ENCODE assay signal across 10 cellular contexts in the genomic region with DNA sequence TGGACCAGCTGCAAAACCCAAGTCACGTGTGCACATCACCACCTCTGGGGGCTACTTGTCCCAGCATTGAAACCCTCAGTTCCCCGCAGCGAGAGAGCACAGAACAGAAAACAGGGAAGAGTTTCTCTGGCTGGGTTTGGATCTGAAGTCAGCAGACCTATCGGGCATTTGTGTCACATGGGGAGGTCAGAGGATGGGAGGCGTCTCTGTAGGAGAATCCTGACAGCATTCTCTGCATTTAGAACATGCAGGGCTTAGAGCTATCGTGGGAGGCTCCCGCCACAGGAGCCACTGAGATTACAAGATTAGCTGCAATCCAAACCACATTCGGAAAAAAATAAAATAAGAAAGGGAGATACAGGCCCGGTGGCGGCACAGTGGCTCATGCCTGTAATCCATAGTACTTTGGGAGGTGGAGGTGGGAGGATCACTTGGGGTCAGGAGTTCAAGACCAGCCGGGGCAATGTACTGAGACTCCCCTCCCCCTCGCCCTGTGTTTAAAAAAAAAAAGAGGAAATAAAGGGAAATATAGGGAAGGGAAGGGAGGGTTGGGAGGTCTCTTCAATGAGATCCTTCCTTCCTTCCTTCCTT. TPM values are rescaled to one million over a fixed set of nuclear protein-coding genes. Genes with fewer than 3 reads are reported as not detected.
DNase-seq lines count a peak whose midpoint lies in the region; ATAC-seq and TF ChIP-seq lines count a peak whose summit lies in the region.
"Had no signal": no experiment of that assay in that cellular context is flagged by ENCODE, and none has a peak within 500 bp of the region (broad histone marks: within the 10 kb centered on the region; RNA-seq: fewer than 3 reads in every experiment).

No MANE protein-coding gene starts in this region.

- H3K9ac ChIP-seq in liver (ENCODE audit: low read depth in 1 of 2, low read length in 2 of 2): no peak overlapping the region

- intact Hi-C loops in activated naive CD4-positive, alpha-beta T cell treated with anti-CD3 and anti-CD28 coated beads for 36 hours (cut with micrococcal nuclease): no loop called here
- intact Hi-C loops in transverse colon (cut with DNase I; ENCODE audit: low total_unique reads): no loop called here

- ATAC-seq in activated naive CD8-positive, alpha-beta T cell treated with anti-CD3 and anti-CD28 coated beads, Interleukin-2, amount 50 U/mL, for 24 hours: peak; percentile 30
- ATAC-seq in HG03457 (IDR thresholded peaks at IDR 0.05; ENCODE audit: unreplicated experiment): no peak
- no peak for ATAC-seq in HG02763 (IDR thresholded peaks at IDR 0.05; ENCODE audit: unreplicated experiment)

- H3K4me1 Mint-ChIP-seq in activated naive CD4-positive, alpha-beta T cell treated with anti-CD3 and anti-CD28 coated beads for 36 hours (ENCODE audit: low read depth): peaks cover 15% of the 10 kb centered on the region
- peaks cover 24% of the 10 kb centered on the region for H3K4me1 Mint-ChIP-seq in activated naive CD8-positive, alpha-beta T cell treated with anti-CD3 and anti-CD28 coated beads, Interleukin-2, amount 50 U/mL, for 24 hours

- no peak overlapping the region for H3K27ac Mint-ChIP-seq in activated naive CD4-positive, alpha-beta T cell treated with anti-CD3 and anti-CD28 coated beads for 36 hours
- no peak overlapping the region for H3K27ac Mint-ChIP-seq in activated naive CD8-positive, alpha-beta T cell treated with anti-CD3 and anti-CD28 coated beads, Interleukin-2, amount 50 U/mL, for 24 hours

- H3K4me1 ChIP-seq in liver (ENCODE audit: control insufficient read depth in 4 of 4, insufficient read depth in 4 of 4, low read length in 3 of 4) (peaks cover 15 to 28% (median 19%) of the 10 kb centered on the region in 4 donors), transverse colon (peaks cover 17 to 43% (median 25%) of the 10 kb centered on the region in 4 donors)

- H3K27me3 Mint-ChIP-seq in activated naive CD4-positive, alpha-beta T cell treated with anti-CD3 and anti-CD28 coated beads for 36 hours (ENCODE audit: low read depth): peaks cover 3% of the 10 kb centered on the region
- peaks cover 6% of the 10 kb centered on the region for H3K27me3 Mint-ChIP-seq in activated naive CD8-positive, alpha-beta T cell treated with anti-CD3 and anti-CD28 coated beads, Interleukin-2, amount 50 U/mL, for 24 hours

- no peaks in the 10 kb centered on the region for H3K36me3 ChIP-seq in liver (ENCODE audit: control insufficient read depth in 4 of 4, insufficient read depth in 3 of 4, low read depth in 1 of 4, low read length in 3 of 4)
- H3K36me3 ChIP-seq in transverse colon: no peaks in the 10 kb centered on the region
- H3K36me3 ChIP-seq: MG63 had no signal

- H3K4me3 ChIP-seq in liver (ENCODE audit: low read depth in 1 of 3, low read length in 3 of 3) (no peak overlapping the region), transverse colon (no peak overlapping the region)
- H3K4me3 ChIP-seq: MG63 had no signal

- H3K9me3 ChIP-seq in liver (ENCODE audit: control insufficient read depth in 4 of 4, low read length in 3 of 4): no peaks in the 10 kb centered on the region
- no peaks in the 10 kb centered on the region for H3K9me3 ChIP-seq in transverse colon
- H3K9me3 ChIP-seq: MG63 had no signal

- TF ChIP-seq CTCF in liver (IDR thresholded peaks at IDR 0.05; ENCODE audit: low read depth, low read length, missing input control) (no peak), transverse colon (IDR thresholded peaks at IDR 0.05) (no peak)

- CTCF ChIA-PET in activated naive CD4-positive, alpha-beta T cell treated with anti-CD3 and anti-CD28 coated beads for 36 hours (lab: Charles Lee): interaction anchor here (0.6 to 1.0 kb wide), 2 partner anchors 16 to 34 kb away, joined by 3 to 4 read pairs; no protein-coding TSS in a partner anchor

- TF ChIP-seq POLR2A in transverse colon (IDR thresholded peaks at IDR 0.05): no peak

- H3K27me3 ChIP-seq in liver (ENCODE audit: control insufficient read depth in 4 of 4, insufficient read depth in 4 of 4, low read length in 3 of 4) (no peaks in the 10 kb centered on the region), transverse colon (no peaks in the 10 kb centered on the region)
- H3K27me3 ChIP-seq: MG63 had no signal

- H3K36me3 Mint-ChIP-seq in activated naive CD4-positive, alpha-beta T cell treated with anti-CD3 and anti-CD28 coated beads for 36 hours (ENCODE audit: low read depth): no peaks in the 10 kb centered on the region
- no peaks in the 10 kb centered on the region for H3K36me3 Mint-ChIP-seq in activated naive CD8-positive, alpha-beta T cell treated with anti-CD3 and anti-CD28 coated beads, Interleukin-2, amount 50 U/mL, for 24 hours (ENCODE audit: low read depth)

- peak overlapping the region in 1 of 2 donors; percentile 44 for H3K27ac ChIP-seq in liver (ENCODE audit: low read depth in 1 of 2, low read length in 2 of 2)
- peak overlapping the region; percentile 24 to 68 (median 54) for H3K27ac ChIP-seq in transverse colon

- no peaks in the 10 kb centered on the region for H3K9me3 Mint-ChIP-seq in activated naive CD4-positive, alpha-beta T cell treated with anti-CD3 and anti-CD28 coated beads for 36 hours
- H3K9me3 Mint-ChIP-seq in activated naive CD8-positive, alpha-beta T cell treated with anti-CD3 and anti-CD28 coated beads, Interleukin-2, amount 50 U/mL, for 24 hours: no peaks in the 10 kb centered on the region

- in situ Hi-C loops in transverse colon (cut with MboI; ENCODE audit: low pct_ligation_motif_present in 1 of 4, low pct_unique_long_range_greater_than_20kb in 1 of 4, low sequenced_read_pairs in 3 of 4): loop anchor here in 2 of 4 donors (10.0 to 25.0 kb wide), 2 partner anchors 60 to 113 kb away; partner anchors contain the start of gene GNA11 (in 1 of the 2)

- no peak for DNase-seq in activated naive CD4-positive, alpha-beta T cell treated with anti-CD3 and anti-CD28 coated beads for 36 hours
- DNase-seq in activated naive CD4-positive, alpha-beta T cell treated with anti-CD3 and anti-CD28 coated beads, Interleukin-2, amount 50 U/mL, for 16 hours: no peak
- DNase-seq in activated naive CD8-positive, alpha-beta T cell treated with anti-CD3 and anti-CD28 coated beads, Interleukin-2, amount 50 U/mL, for 24 hours: peak; percentile 25
- DNase-seq in transverse colon: no peak
- no peak for DNase-seq in NCI-H526 (lab: John Stamatoyannopoulos, UW)
- DNase-seq: erythroblast, MG63 had no signal

- peak overlapping the region; percentile 9 for H3K4me3 Mint-ChIP-seq in activated naive CD4-positive, alpha-beta T cell treated with anti-CD3 and anti-CD28 coated beads for 36 hours
- no peak overlapping the region for H3K4me3 Mint-ChIP-seq in activated naive CD8-positive, alpha-beta T cell treated with anti-CD3 and anti-CD28 coated beads, Interleukin-2, amount 50 U/mL, for 24 hours

- no peak for TF ChIP-seq RAD21 in liver (IDR thresholded peaks at IDR 0.05)

- no peak for TF ChIP-seq EP300 in transverse colon (IDR thresholded peaks at IDR 0.05; ENCODE audit: low read depth)

- WGBS in liver: 39% methylated on average over 12 of the region's 12 CpGs
- WGBS in transverse colon (ENCODE audit: low coverage in 1 of 2), 2 donors: 9 to 35% methylated on average over 10 to 12 of the region's 12 CpGs

TF ChIP-seq in liver, 16 proteins besides CTCF, POLR2A, EP300 and RAD21:
- peak; percentile 53 for TF ChIP-seq NR2F2 (IDR thresholded peaks at IDR 0.05)
- no peak for TF ChIP-seq HNF4A (conservative IDR thresholded peaks at IDR 0.05)
- no peak for TF ChIP-seq TAF1 (conservative IDR thresholded peaks at IDR 0.05)
- TF ChIP-seq, protein P1, sequence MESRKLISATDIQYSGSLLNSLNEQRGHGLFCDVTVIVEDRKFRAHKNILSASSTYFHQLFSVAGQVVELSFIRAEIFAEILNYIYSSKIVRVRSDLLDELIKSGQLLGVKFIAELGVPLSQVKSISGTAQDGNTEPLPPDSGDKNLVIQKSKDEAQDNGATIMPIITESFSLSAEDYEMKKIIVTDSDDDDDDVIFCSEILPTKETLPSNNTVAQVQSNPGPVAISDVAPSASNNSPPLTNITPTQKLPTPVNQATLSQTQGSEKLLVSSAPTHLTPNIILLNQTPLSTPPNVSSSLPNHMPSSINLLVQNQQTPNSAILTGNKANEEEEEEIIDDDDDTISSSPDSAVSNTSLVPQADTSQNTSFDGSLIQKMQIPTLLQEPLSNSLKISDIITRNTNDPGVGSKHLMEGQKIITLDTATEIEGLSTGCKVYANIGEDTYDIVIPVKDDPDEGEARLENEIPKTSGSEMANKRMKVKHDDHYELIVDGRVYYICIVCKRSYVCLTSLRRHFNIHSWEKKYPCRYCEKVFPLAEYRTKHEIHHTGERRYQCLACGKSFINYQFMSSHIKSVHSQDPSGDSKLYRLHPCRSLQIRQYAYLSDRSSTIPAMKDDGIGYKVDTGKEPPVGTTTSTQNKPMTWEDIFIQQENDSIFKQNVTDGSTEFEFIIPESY (IDR thresholded peaks at IDR 0.05): no peak

RNA-seq across cellular contexts. Expression of gene TLE6, which starts 2.9 kb away (rescaled TPM):
- total RNA-seq in activated naive CD4-positive, alpha-beta T cell treated with anti-CD3 and anti-CD28 coated beads for 36 hours: 1 to 10 TPM in 1 of 2 experiments, under 1 TPM in 1; 0.52 to 1.6 TPM
- total RNA-seq in liver: 1 to 10 TPM in 1 of 2 donors, under 1 TPM in 1; 0.47 to 1.7 TPM
- polyA plus RNA-seq in liver: 1 to 10 TPM in 1 of 2 donors, under 1 TPM in 1; 0.78 to 2.8 TPM
- not detected for total RNA-seq in transverse colon

RNA-seq across cellular contexts. Expression of gene ZNF77, which starts 29.7 kb away (rescaled TPM):
- 1 to 10 TPM; 3.7 to 3.9 TPM for total RNA-seq in activated naive CD4-positive, alpha-beta T cell treated with anti-CD3 and anti-CD28 coated beads for 36 hours
- total RNA-seq in liver (1 to 10 TPM; 2.6 to 3.5 TPM), transverse colon (1 to 10 TPM in 3 of 4 donors, not detected in 1; 4.2 to 9.3 (median 5.1) TPM)
- 1 to 10 TPM in 1 of 2 donors, under 1 TPM in 1; 0.90 to 1.1 TPM for polyA plus RNA-seq in liver

RNA-seq across cellular contexts. Expression of gene TLE2, which starts 54.6 kb away (rescaled TPM):
- 1 to 10 TPM; 6.5 to 7.2 TPM for total RNA-seq in activated naive CD4-positive, alpha-beta T cell treated with anti-CD3 and anti-CD28 coated beads for 36 hours
- total RNA-seq in liver: 1 to 10 TPM; 4.5 to 9.3 TPM
- polyA plus RNA-seq in liver: 1 to 10 TPM; 3.6 to 7.0 TPM
- total RNA-seq in transverse colon: 10 to 100 TPM; 31.4 to 70.0 (median 47.5) TPM
